Comparison of ENCODE assay signal across 11 cellular contexts in the genomic region with DNA sequence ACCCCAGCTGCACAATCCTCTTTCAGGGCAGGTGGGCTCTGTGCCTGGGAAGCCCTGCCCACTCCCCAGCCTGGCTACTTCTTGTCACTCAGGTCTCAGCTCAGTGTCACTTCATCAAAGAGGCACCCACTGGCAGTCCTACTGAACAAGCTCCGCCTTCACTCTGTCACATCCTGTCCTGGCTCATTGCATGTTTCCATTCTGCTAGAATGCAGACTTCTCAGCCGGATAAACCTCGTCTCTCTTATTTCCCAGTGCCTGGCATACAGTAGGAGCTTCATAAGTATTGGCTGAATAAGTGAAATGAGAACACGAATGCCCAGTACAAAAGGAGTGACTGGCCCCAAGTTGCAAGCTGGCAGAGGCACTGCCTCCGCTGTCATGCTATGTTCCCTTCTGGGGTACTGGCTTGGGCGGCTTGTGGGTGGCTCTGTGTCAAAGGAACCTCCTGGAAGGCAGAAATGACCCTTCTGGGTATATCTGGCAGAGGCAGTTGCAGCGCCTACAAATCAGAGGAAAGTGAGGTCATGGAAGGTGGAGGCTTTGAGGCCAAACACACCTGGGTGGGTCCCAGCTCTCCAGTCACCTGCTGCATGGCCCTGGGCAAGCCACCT.
DNase-seq lines count a peak whose midpoint lies in the region; TF ChIP-seq lines count a peak whose summit lies in the region.
"Had no signal": no experiment of that assay in that cellular context is flagged by ENCODE, and none has a peak within 500 bp of the region (broad histone marks: within the 10 kb centered on the region; RNA-seq: fewer than 3 reads in every experiment).

No MANE protein-coding gene starts in this region.

- no peaks in the 10 kb centered on the region for H3K36me3 Mint-ChIP-seq in Caco-2 (ENCODE audit: insufficient read depth, unreplicated experiment)

- H3K4me1 ChIP-seq in Caco-2 = peaks cover 16% of the 10 kb centered on the region

- H3K9me3 ChIP-seq in Caco-2 = no peaks in the 10 kb centered on the region
- H3K9me3 ChIP-seq: ovary had no signal

- intact Hi-C loops in Caco-2 (cut with micrococcal nuclease; ENCODE audit: unreplicated experiment) = no loop called here
- intact Hi-C loops in posterior vena cava (cut with DNase I) = no loop called here

- H3K9me3 Mint-ChIP-seq in Caco-2 (ENCODE audit: unreplicated experiment) = no peaks in the 10 kb centered on the region

- H3K27ac ChIP-seq in RWPE1 = peak overlapping the region; percentile 91
- H3K27ac ChIP-seq: ovary had no signal

- H3K36me3 ChIP-seq in Caco-2 (ENCODE audit: control insufficient read depth, insufficient read depth, low read length) = no peaks in the 10 kb centered on the region
- H3K36me3 ChIP-seq: ovary had no signal

- peak overlapping the region; percentile 17 for H3K27ac Mint-ChIP-seq in Caco-2 (ENCODE audit: unreplicated experiment)

- no peak for DNase-seq in Caco-2
- DNase-seq in RWPE1 (ENCODE audit: low spot score) = no peak
- DNase-seq in globus pallidus (ENCODE audit: low spot score) = peak; percentile 50
- DNase-seq in posterior vena cava (ENCODE audit: low spot score) = peak; percentile 42
- no peak for DNase-seq in effector CD4-positive, alpha-beta T cell
- DNase-seq in NCI-H226 = no peak
- no peak for DNase-seq in GDM1 (lab: John Stamatoyannopoulos, UW)
- DNase-seq in NCI-H128 (lab: John Stamatoyannopoulos, UW; ENCODE audit: unreplicated experiment) = no peak
- DNase-seq: GOT3, NCI-H146 had no signal

- peaks cover 12% of the 10 kb centered on the region for H3K4me1 Mint-ChIP-seq in Caco-2 (ENCODE audit: low read depth, unreplicated experiment)

- CTCF ChIA-PET in Caco-2 (lab: Charles Lee) = no interaction called here
- CTCF ChIA-PET in RWPE1 (lab: Yijun Ruan, JAX) = interaction anchor here (0.5 to 0.9 kb wide), 2 partner anchors 51 to 1961 kb away, joined by 3 read pairs; no protein-coding TSS in a partner anchor

- no TSS peak for BruUV-seq in Caco-2 (replicated peaks; lab: Mats Ljungman, UMichigan)

- H3K4me3 Mint-ChIP-seq in Caco-2 (ENCODE audit: unreplicated experiment) = no peak overlapping the region

- TF ChIP-seq CTCF in Caco-2 (IDR thresholded peaks at IDR 0.05; ENCODE audit: insufficient read depth in 1 of 2, low read depth in 1 of 2, low read length in 1 of 2, severe bottlenecking in 1 of 2, unreplicated experiment in 1 of 2) (no peak), RWPE1 (conservative IDR thresholded peaks at IDR 0.05; ENCODE audit: low read depth) (no peak)

- H3K4me3 ChIP-seq in Caco-2 (ENCODE audit: low read depth, low read length) = no peak overlapping the region
- H3K4me3 ChIP-seq: ovary had no signal

- no peaks in the 10 kb centered on the region for H3K27me3 ChIP-seq in Caco-2 (replicated peaks; ENCODE audit: control insufficient read depth, insufficient read depth, low read length)
- H3K27me3 ChIP-seq: ovary had no signal

- POLR2A ChIA-PET in Caco-2 (lab: Charles Lee) = no interaction called here
- POLR2A ChIA-PET in RWPE1 (lab: Yijun Ruan, JAX; ENCODE audit: low non-redundant PET) = no interaction called here

- peaks cover 3% of the 10 kb centered on the region for H3K27me3 Mint-ChIP-seq in Caco-2 (ENCODE audit: insufficient read depth, unreplicated experiment)

Comparison
In these comparisons a context has a peak if more than half of its experiments do, and no peak if none do; other contexts are left out.
1. DNase-seq: peak in globus pallidus (single experiment) and posterior vena cava (single experiment); none in Caco-2 (0 of 2), RWPE1 (single experiment), effector CD4-positive, alpha-beta T cell (single experiment), NCI-H226 (single experiment), GDM1 (single experiment) and NCI-H128 (single experiment).